Comparison of ENCODE assay signal across 17 cellular contexts in the genomic region with DNA sequence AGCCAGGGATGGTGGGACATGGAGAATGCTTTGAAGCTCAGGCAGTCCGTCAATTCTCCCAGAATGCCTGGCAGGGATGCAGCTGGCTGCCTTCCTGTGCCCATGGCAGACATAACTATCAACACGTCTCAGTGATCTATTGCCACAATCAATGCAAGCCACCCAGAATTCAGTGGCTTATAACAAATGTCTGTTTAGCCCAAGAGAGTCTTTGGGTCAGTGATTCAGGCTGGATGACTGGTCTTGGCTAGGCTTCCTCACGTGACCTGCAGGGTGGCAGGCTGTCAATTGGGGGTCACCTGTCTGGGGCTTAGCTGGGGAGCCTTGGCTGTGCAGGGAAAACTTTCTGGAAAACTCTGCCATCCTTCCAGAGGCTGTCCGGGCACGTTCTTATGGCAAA.
DNase-seq lines count a peak whose midpoint lies in the region; ATAC-seq and TF ChIP-seq lines count a peak whose summit lies in the region.
"Had no signal": no experiment of that assay in that cellular context is flagged by ENCODE, and none has a peak within 500 bp of the region (broad histone marks: within the 10 kb centered on the region; RNA-seq: fewer than 3 reads in every experiment).

No MANE protein-coding gene starts in this region.

- H3K27me3 ChIP-seq in ascending aorta: no peaks in the 10 kb centered on the region
- no peaks in the 10 kb centered on the region for H3K27me3 ChIP-seq in sigmoid colon
- H3K27me3 ChIP-seq: BE2C had no signal

- H3K4me1 ChIP-seq in ascending aorta (peaks cover 0 to 5% of the 10 kb centered on the region in 2 donors), sigmoid colon (peaks cover 0 to 24% (median 12%) of the 10 kb centered on the region in 4 donors)
- H3K4me1 ChIP-seq: BE2C, Caco-2 had no signal

- no peak for TF ChIP-seq POLR2A in sigmoid colon (IDR thresholded peaks at IDR 0.05)

- no peaks in the 10 kb centered on the region for H3K9me3 ChIP-seq in ascending aorta
- H3K9me3 ChIP-seq in sigmoid colon: no peaks in the 10 kb centered on the region
- H3K9me3 ChIP-seq: BE2C, Caco-2 had no signal

- H3K36me3 ChIP-seq in ascending aorta (peaks cover 10 to 23% of the 10 kb centered on the region in 2 donors), sigmoid colon (peaks cover 0 to 27% (median 4%) of the 10 kb centered on the region in 4 donors)
- H3K36me3 ChIP-seq: BE2C had no signal

- peaks cover 69% of the 10 kb centered on the region for H3K4me1 Mint-ChIP-seq in CD14-positive monocyte

- H3K27me3 Mint-ChIP-seq in CD14-positive monocyte (ENCODE audit: low read depth in 3 of 3): peaks cover 0 to 2% (median 0%) of the 10 kb centered on the region in 3 donors
- H3K27me3 Mint-ChIP-seq: IgD-negative memory B cell had no signal

- intact Hi-C loops in CD14-positive monocyte (cut with micrococcal nuclease) (no loop called here), ascending aorta (cut with DNase I) (no loop called here), sigmoid colon (cut with DNase I) (no loop called here)

- H3K36me3 Mint-ChIP-seq in CD14-positive monocyte: peaks cover 36 to 40% of the 10 kb centered on the region in 2 donors
- H3K36me3 Mint-ChIP-seq in activated naive CD4-positive, alpha-beta T cell treated with anti-CD3 and anti-CD28 coated beads, Interleukin-2, amount 50 U/mL, for 72 hours: peaks cover 37 to 56% of the 10 kb centered on the region in 2 donors

- TF ChIP-seq EP300 in sigmoid colon (IDR thresholded peaks at IDR 0.05): no peak

- H3K27ac Mint-ChIP-seq in CD14-positive monocyte: peak overlapping the region; percentile 76 to 90 (median 88)
- no peak overlapping the region for H3K27ac Mint-ChIP-seq in activated naive CD4-positive, alpha-beta T cell treated with anti-CD3 and anti-CD28 coated beads, Interleukin-2, amount 50 U/mL, for 72 hours
- H3K27ac Mint-ChIP-seq: CD8-positive, alpha-beta T cell; GM23338 had no signal

- no peak overlapping the region for H3K4me3 Mint-ChIP-seq in CD14-positive monocyte
- H3K4me3 Mint-ChIP-seq: CD8-positive, alpha-beta T cell; GM23338; IgD-negative memory B cell had no signal

- 96 to 98% methylated on average over 5 of the region's 5 CpGs for WGBS in sigmoid colon, 2 donors

- ATAC-seq in activated naive CD4-positive, alpha-beta T cell treated with anti-CD3 and anti-CD28 coated beads, Interleukin-2, amount 50 U/mL, for 72 hours: no peak
- ATAC-seq in HG02840 (IDR thresholded peaks at IDR 0.05; ENCODE audit: low FRiP score, unreplicated experiment): no peak
- no peak for ATAC-seq in HG03571 (IDR thresholded peaks at IDR 0.05; ENCODE audit: unreplicated experiment)
- ATAC-seq: CD8-positive, alpha-beta T cell; GM23338 had no signal

- no peak for DNase-seq in CD14-positive monocyte (ENCODE audit: low spot score)
- DNase-seq in ascending aorta (ENCODE audit: low spot score in 2 of 2): no peak
- DNase-seq in left kidney (ENCODE audit: low read depth, low spot score): peak; percentile 3
- DNase-seq in sigmoid colon: no peak
- no peak for DNase-seq in activated naive CD4-positive, alpha-beta T cell treated with anti-CD3 and anti-CD28 coated beads, Interleukin-2, amount 50 U/mL, for 72 hours (ENCODE audit: low spot score in 2 of 2)
- DNase-seq in activated CD4-positive, alpha-beta T cell treated with anti-CD3 and anti-CD28 coated beads for 48 hours: no peak
- DNase-seq: BE2C; Caco-2; CD8-positive, alpha-beta T cell; DMS53; GF-D8; H7 had no signal

- peak overlapping the region; percentile 30 to 62 for H3K27ac ChIP-seq in ascending aorta
- peak overlapping the region in 3 of 4 donors; percentile 2 to 64 (median 15) for H3K27ac ChIP-seq in sigmoid colon
- H3K27ac ChIP-seq: C4-2B had no signal

- peaks cover 0 to 5% (median 2%) of the 10 kb centered on the region in 7 donors for H3K9me3 Mint-ChIP-seq in CD14-positive monocyte
- peaks cover 0 to 7% of the 10 kb centered on the region in 2 donors for H3K9me3 Mint-ChIP-seq in activated naive CD4-positive, alpha-beta T cell treated with anti-CD3 and anti-CD28 coated beads, Interleukin-2, amount 50 U/mL, for 72 hours
- H3K9me3 Mint-ChIP-seq: GM23338 had no signal

- H3K4me3 ChIP-seq in ascending aorta (no peak overlapping the region), sigmoid colon (no peak overlapping the region)
- H3K4me3 ChIP-seq: GM23338 had no signal

- TF ChIP-seq CTCF in CD14-positive monocyte (IDR thresholded peaks at IDR 0.05) (no peak), ascending aorta (IDR thresholded peaks at IDR 0.05) (no peak), sigmoid colon (IDR thresholded peaks at IDR 0.05) (no peak)

Comparison
In these comparisons a context has a peak if more than half of its experiments do, and no peak if none do; other contexts are left out.
1. H3K27ac Mint-ChIP-seq: peak in CD14-positive monocyte (7 of 7); none in activated naive CD4-positive, alpha-beta T cell treated with anti-CD3 and anti-CD28 coated beads, Interleukin-2, amount 50 U/mL, for 72 hours (0 of 2).